ENCODE assay signal across 14 cellular contexts in genomic region chr22:41978732-41979131, GRCh38. TPM values are rescaled to one million over a fixed set of nuclear protein-coding genes. Genes with fewer than 3 reads are reported as not detected.
DNase-seq lines count a peak whose midpoint lies in the region; ATAC-seq, FAIRE-seq and TF ChIP-seq lines count a peak whose summit lies in the region.
"Had no signal": no experiment of that assay in that cellular context is flagged by ENCODE, and none has a peak within 500 bp of the region (broad histone marks: within the 10 kb centered on the region; RNA-seq: fewer than 3 reads in every experiment).

No MANE protein-coding gene starts in this region.

- H2AFZ ChIP-seq in astrocyte (ENCODE audit: low read depth, low read length): no peak overlapping the region
- no peak overlapping the region for H2AFZ ChIP-seq in neural progenitor cell (replicated peaks)
- H2AFZ ChIP-seq: GM23248 had no signal

- H3F3A ChIP-seq in neural progenitor cell (ENCODE audit: low read depth): peaks cover 15% of the 10 kb centered on the region

- no peak for DNase-seq in GM12891 (ENCODE audit: insufficient read length, low spot score)
- DNase-seq in astrocyte (ENCODE audit: low read depth): no peak
- no peak for DNase-seq in glutamatergic neuron
- DNase-seq in neural progenitor cell (ENCODE audit: low spot score): no peak
- DNase-seq in G401 (ENCODE audit: low spot score): no peak
- DNase-seq in body of pancreas: no peak
- DNase-seq: DMS53, GM23248 had no signal

- H3K4me2 ChIP-seq in astrocyte (ENCODE audit: low read length): no peak overlapping the region
- no peak overlapping the region for H3K4me2 ChIP-seq in neural progenitor cell
- H3K4me2 ChIP-seq: A549 had no signal

- peaks cover 33% of the 10 kb centered on the region for H3K27me3 ChIP-seq in astrocyte (ENCODE audit: insufficient read depth, low read length)
- peaks cover 47% of the 10 kb centered on the region for H3K27me3 ChIP-seq in neural progenitor cell
- peaks cover 0 to 8% of the 10 kb centered on the region in 2 donors for H3K27me3 ChIP-seq in body of pancreas

- intact Hi-C loops in body of pancreas (cut with DNase I): no loop called here

- H3K27ac ChIP-seq in astrocyte (ENCODE audit: low read depth, low read length) (no peak overlapping the region), neural progenitor cell (no peak overlapping the region), body of pancreas (no peak overlapping the region)
- H3K27ac ChIP-seq: A549, GM23248 had no signal

- peak; percentile 35 for FAIRE-seq in GM12891 (lab: Jason Lieb, UNC)
- FAIRE-seq in astrocyte (lab: Jason Lieb, UNC): no peak
- FAIRE-seq: A549, GM18507 had no signal

- TF ChIP-seq POLR2A in GM12891 (IDR thresholded peaks at IDR 0.05; ENCODE audit: low read depth, low read length) (no peak), body of pancreas (IDR thresholded peaks at IDR 0.05) (no peak)

- no peaks in the 10 kb centered on the region for H3K36me3 ChIP-seq in astrocyte (ENCODE audit: insufficient read depth, low read length)
- no peaks in the 10 kb centered on the region for H3K36me3 ChIP-seq in neural progenitor cell
- no peaks in the 10 kb centered on the region for H3K36me3 ChIP-seq in body of pancreas (replicated peaks in 1 of 2; ENCODE audit: insufficient read depth in 1 of 2, low read depth in 2 of 2)

- H3K27ac Mint-ChIP-seq in astrocyte (ENCODE audit: unreplicated experiment) (no peak overlapping the region), glutamatergic neuron (ENCODE audit: unreplicated experiment) (no peak overlapping the region), neural progenitor cell (no peak overlapping the region)
- H3K27ac Mint-ChIP-seq in stimulated activated memory B cell treated with anti-CD40 and anti-IgM and Interleukin-4, amounts not matched to agents 10 μg/mL and 1 μg/mL and 100 μg/mL, for 72 hours: no peak overlapping the region
- H3K27ac Mint-ChIP-seq: IgD-negative memory B cell had no signal

- H3K4me1 Mint-ChIP-seq in astrocyte (ENCODE audit: low read depth, unreplicated experiment) (peaks cover 3% of the 10 kb centered on the region), glutamatergic neuron (ENCODE audit: low read depth, unreplicated experiment) (peaks cover 14% of the 10 kb centered on the region), neural progenitor cell (peaks cover 26% of the 10 kb centered on the region)
- H3K4me1 Mint-ChIP-seq in stimulated activated memory B cell treated with anti-CD40 and anti-IgM and Interleukin-4, amounts not matched to agents 10 μg/mL and 1 μg/mL and 100 μg/mL, for 72 hours: peaks cover 19% of the 10 kb centered on the region

- H3K27me3 Mint-ChIP-seq in astrocyte (ENCODE audit: low read depth, unreplicated experiment) (peaks cover 60% of the 10 kb centered on the region), glutamatergic neuron (ENCODE audit: unreplicated experiment) (peaks cover 20% of the 10 kb centered on the region), neural progenitor cell (ENCODE audit: insufficient read depth, low read depth) (peaks cover 23% of the 10 kb centered on the region)
- H3K27me3 Mint-ChIP-seq in stimulated activated memory B cell treated with anti-CD40 and anti-IgM and Interleukin-4, amounts not matched to agents 10 μg/mL and 1 μg/mL and 100 μg/mL, for 72 hours: peaks cover 45% of the 10 kb centered on the region

- ATAC-seq in stimulated activated memory B cell treated with anti-CD40 and anti-IgM and Interleukin-4, amounts not matched to agents 10 μg/mL and 1 μg/mL and 100 μg/mL, for 72 hours: no peak
- ATAC-seq in body of pancreas: no peak
- ATAC-seq: A549 had no signal

- H3K4me1 ChIP-seq in astrocyte (ENCODE audit: insufficient read depth, low read length): peaks cover 4% of the 10 kb centered on the region
- H3K4me1 ChIP-seq in neural progenitor cell: peaks cover 10% of the 10 kb centered on the region
- H3K4me1 ChIP-seq in body of pancreas: peaks cover 12% of the 10 kb centered on the region
- H3K4me1 ChIP-seq: A549 had no signal

- H3K79me2 ChIP-seq in astrocyte (ENCODE audit: insufficient read depth, low read length): no peaks in the 10 kb centered on the region
- no peaks in the 10 kb centered on the region for H3K79me2 ChIP-seq in neural progenitor cell (ENCODE audit: low read depth)

- H3K36me3 Mint-ChIP-seq in astrocyte (ENCODE audit: low read depth, unreplicated experiment) (no peaks in the 10 kb centered on the region), glutamatergic neuron (ENCODE audit: unreplicated experiment) (peaks cover 12% of the 10 kb centered on the region), neural progenitor cell (peaks cover 7% of the 10 kb centered on the region)
- no peaks in the 10 kb centered on the region for H3K36me3 Mint-ChIP-seq in stimulated activated memory B cell treated with anti-CD40 and anti-IgM and Interleukin-4, amounts not matched to agents 10 μg/mL and 1 μg/mL and 100 μg/mL, for 72 hours
- H3K36me3 Mint-ChIP-seq: IgD-negative memory B cell had no signal

- H4K20me1 ChIP-seq in astrocyte (ENCODE audit: insufficient read depth, low read length) (no peaks in the 10 kb centered on the region), neural progenitor cell (ENCODE audit: low read depth) (peaks cover 4% of the 10 kb centered on the region)

- TF ChIP-seq CTCF in astrocyte (IDR thresholded peaks at IDR 0.05; ENCODE audit: insufficient read depth, low read depth, low read length): no peak
- TF ChIP-seq CTCF in glutamatergic neuron (IDR thresholded peaks at IDR 0.05; ENCODE audit: partially characterized antibody, unreplicated experiment): no peak
- no peak for TF ChIP-seq CTCF in neural progenitor cell (IDR thresholded peaks at IDR 0.05)
- no peak for TF ChIP-seq CTCF in body of pancreas (IDR thresholded peaks at IDR 0.05)

- H3K9ac ChIP-seq in astrocyte (ENCODE audit: low read length) (no peak overlapping the region), neural progenitor cell (no peak overlapping the region)
- H3K9ac ChIP-seq: GM23248 had no signal

- no peaks in the 10 kb centered on the region for H3K9me3 Mint-ChIP-seq in astrocyte (ENCODE audit: unreplicated experiment)
- H3K9me3 Mint-ChIP-seq in glutamatergic neuron (ENCODE audit: unreplicated experiment): peaks cover 6% of the 10 kb centered on the region
- peaks cover 3% of the 10 kb centered on the region for H3K9me3 Mint-ChIP-seq in neural progenitor cell
- no peaks in the 10 kb centered on the region for H3K9me3 Mint-ChIP-seq in stimulated activated memory B cell treated with anti-CD40 and anti-IgM and Interleukin-4, amounts not matched to agents 10 μg/mL and 1 μg/mL and 100 μg/mL, for 72 hours

- H3K4me3 ChIP-seq in astrocyte (ENCODE audit: insufficient read depth, low read depth, low read length): no peak overlapping the region
- no peak overlapping the region for H3K4me3 ChIP-seq in neural progenitor cell
- no peak overlapping the region for H3K4me3 ChIP-seq in body of pancreas
- H3K4me3 ChIP-seq: A549, GM23248 had no signal

- H3K4me3 Mint-ChIP-seq in astrocyte (ENCODE audit: unreplicated experiment) (peak overlapping the region; percentile 34), glutamatergic neuron (ENCODE audit: unreplicated experiment) (peak overlapping the region; percentile 89), neural progenitor cell (peak overlapping the region; percentile 14)
- H3K4me3 Mint-ChIP-seq in stimulated activated memory B cell treated with anti-CD40 and anti-IgM and Interleukin-4, amounts not matched to agents 10 μg/mL and 1 μg/mL and 100 μg/mL, for 72 hours: no peak overlapping the region

- WGBS in body of pancreas, 2 donors: 86 to 93% methylated on average over 1 of the region's 1 CpG

- in situ Hi-C loops in G401 (cut with HindIII; ENCODE audit: low sequenced_read_pairs): no loop called here

- H3K9me3 ChIP-seq in astrocyte (ENCODE audit: insufficient read depth, low read depth, low read length): no peaks in the 10 kb centered on the region
- H3K9me3 ChIP-seq in neural progenitor cell (ENCODE audit: low read depth): no peaks in the 10 kb centered on the region
- H3K9me3 ChIP-seq in body of pancreas: no peaks in the 10 kb centered on the region
- H3K9me3 ChIP-seq: A549 had no signal

TF ChIP-seq in GM12891, 5 proteins besides CTCF, POLR2A, EP300 and RAD21:
- no peak for TF ChIP-seq POLR2AphosphoS5 (IDR thresholded peaks at IDR 0.05; ENCODE audit: low read depth, low read length)
- TF ChIP-seq TAF1 (IDR thresholded peaks at IDR 0.05; ENCODE audit: low read depth, low read length): no peak
- no peak for TF ChIP-seq POU2F2 (IDR thresholded peaks at IDR 0.05; ENCODE audit: low read depth, low read length)
- TF ChIP-seq PAX5 (IDR thresholded peaks at IDR 0.05; ENCODE audit: insufficient read depth, low read length, severe bottlenecking): no peak
- TF ChIP-seq SPI1 (IDR thresholded peaks at IDR 0.05; ENCODE audit: low read depth, low read length): no peak
TF ChIP-seq in GM12891: peak in this region for 0.

RNA-seq across cellular contexts. Expression of gene SEPTIN3, which starts 9.5 kb away (rescaled TPM):
- polyA plus RNA-seq in GM12891 (2012; ENCODE audit: low read depth, missing spikeins): 0.71 TPM
- total RNA-seq in astrocyte (0.43 and 0.52 TPM in 2 replicates), glutamatergic neuron (ENCODE audit: unreplicated experiment) (216 TPM), neural progenitor cell (ENCODE audit: low replicate concordance) (12.8 and 20.5 TPM in 2 replicates), body of pancreas (under 1 TPM in 1 of 2 donors, not detected in 1; 0.52 TPM)
- 1.2 and 2.4 TPM in 2 replicates for total RNA-seq in G401 (2014; rRNA removed; shearing (Covaris generic))
- total RNA-seq: GM23248, HT1080 had no signal

RNA-seq across cellular contexts. Expression of gene WBP2NL, which starts 19.9 kb away (rescaled TPM):
- 0.23 TPM for polyA plus RNA-seq in GM12891 (2012; ENCODE audit: low read depth, missing spikeins)
- not detected in 2 replicates for total RNA-seq in astrocyte
- total RNA-seq in glutamatergic neuron (ENCODE audit: unreplicated experiment): not detected
- total RNA-seq in neural progenitor cell (ENCODE audit: low replicate concordance): not detected in 2 replicates
- total RNA-seq in G401 (2014; rRNA removed; shearing (Covaris generic)): not detected in 2 replicates
- 10 to 100 TPM in 1 of 2 donors, 1 to 10 TPM in 1; 5.2 to 11.2 TPM for total RNA-seq in body of pancreas
- total RNA-seq: H7, HT1080 had no signal

RNA-seq across cellular contexts. Expression of gene CENPM, which starts 31.8 kb away (rescaled TPM):
- polyA plus RNA-seq in GM12891 (2012; ENCODE audit: low read depth, missing spikeins): 45.1 TPM
- total RNA-seq in astrocyte: 0.84 and 2.0 TPM in 2 replicates
- total RNA-seq in glutamatergic neuron (ENCODE audit: unreplicated experiment): 3.4 TPM
- total RNA-seq in neural progenitor cell (ENCODE audit: low replicate concordance): 20.2 and 45.3 TPM in 2 replicates
- 89.5 and 91.5 TPM in 2 replicates for total RNA-seq in G401 (2014; rRNA removed; shearing (Covaris generic))
- total RNA-seq in body of pancreas: not detected

RNA-seq across cellular contexts. Expression of gene TNFRSF13C, which starts 52.1 kb away (rescaled TPM):
- 29.1 TPM for polyA plus RNA-seq in GM12891 (2012; ENCODE audit: low read depth, missing spikeins)
- total RNA-seq in astrocyte: 0.12 TPM in 1 of 2 replicates, not detected in the other
- 0.37 TPM for total RNA-seq in glutamatergic neuron (ENCODE audit: unreplicated experiment)
- total RNA-seq in neural progenitor cell (ENCODE audit: low replicate concordance): 2.2 and 2.7 TPM in 2 replicates
- 0.03 and 0.12 TPM in 2 replicates for total RNA-seq in G401 (2014; rRNA removed; shearing (Covaris generic))
- total RNA-seq in body of pancreas: not detected

Comparison
In these comparisons a context has a peak if more than half of its experiments do, and no peak if none do; other contexts are left out.
1. RNA of gene SEPTIN3, which starts 9.5 kb away (total RNA-seq): 216 TPM in glutamatergic neuron (single experiment); 12.8 to 20.5 TPM in neural progenitor cell, 1.2 to 2.4 TPM in G401, 0.43 to 0.52 TPM in astrocyte and 0.52 TPM in body of pancreas; every median in the first group is over 10 times any median in the second.